Comparison of ENCODE assay signal across 21 cellular contexts in genomic region chr1:219442575-219442974, GRCh38.
DNase-seq lines count a peak whose midpoint lies in the region; TF ChIP-seq lines count a peak whose summit lies in the region.
"Had no signal": no experiment of that assay in that cellular context is flagged by ENCODE, and none has a peak within 500 bp of the region (broad histone marks: within the 10 kb centered on the region; RNA-seq: fewer than 3 reads in every experiment).

No MANE protein-coding gene starts in this region.

- no peaks in the 10 kb centered on the region for H3K4me1 Mint-ChIP-seq in MCF 10A (ENCODE audit: insufficient read depth, unreplicated experiment)
- H3K4me1 Mint-ChIP-seq: activated CD4-positive, alpha-beta T cell treated with anti-CD3 and anti-CD28 coated beads, Interleukin-2, amount 10 ng/mL, durations not matched to agents 7 days and 5 days; endodermal cell had no signal

- TF ChIP-seq CTCF in MCF 10A (IDR thresholded peaks at IDR 0.05; ENCODE audit: unreplicated experiment) (no peak), mammary epithelial cell (conservative IDR thresholded peaks at IDR 0.05 in 1 of 2, IDR thresholded peaks at IDR 0.05 in 1 of 2; ENCODE audit: extremely low read depth in 1 of 2, insufficient read depth in 1 of 2, low read depth in 1 of 2, low read length in 2 of 2) (no peak), fibroblast of lung (conservative IDR thresholded peaks at IDR 0.05 in 1 of 2, IDR thresholded peaks at IDR 0.05 in 1 of 2; ENCODE audit: low read depth in 1 of 2, low read length in 2 of 2) (no peak)

- H3K4me1 ChIP-seq in mammary epithelial cell (ENCODE audit: insufficient read depth, low read length) (no peaks in the 10 kb centered on the region), fibroblast of lung (ENCODE audit: control insufficient read depth, extremely low read depth, insufficient read depth, low read length) (no peaks in the 10 kb centered on the region)
- H3K4me1 ChIP-seq: ascending aorta, left lung had no signal

- in situ Hi-C loops in mammary epithelial cell (cut with MboI; ENCODE audit: low sequenced_read_pairs in 2 of 2): no loop called here
- in situ Hi-C loops in SK-MEL-5 (cut with HindIII; ENCODE audit: low pct_unique_long_range_greater_than_20kb, low sequenced_read_pairs): no loop called here

- H3K36me3 Mint-ChIP-seq in MCF 10A (ENCODE audit: insufficient read depth, unreplicated experiment): no peaks in the 10 kb centered on the region
- H3K36me3 Mint-ChIP-seq: CD14-positive monocyte had no signal

- CTCF ChIA-PET in MCF 10A (lab: Yijun Ruan, JAX) (interaction anchor here (1.0 to 1.6 kb wide), 2 partner anchors 56 to 370 kb away, joined by 4 to 6 read pairs; no protein-coding TSS in a partner anchor), mammary epithelial cell (lab: Charles Lee; ENCODE audit: low non-redundant PET) (no interaction called here)

- DNase-seq in MCF 10A (ENCODE audit: unreplicated experiment) (peak; percentile 25), mammary epithelial cell (no peak), SK-MEL-5 (ENCODE audit: low read depth, low spot score) (peak; percentile 31), fibroblast of lung (ENCODE audit: low read depth in 2 of 2) (peak; percentile 28 to 93), stromal cell of bone marrow (ENCODE audit: low read depth) (peak; percentile 85), head of caudate nucleus (no peak), NCI-H128 (lab: John Stamatoyannopoulos, UW; ENCODE audit: unreplicated experiment) (no peak)
- no peak for DNase-seq in activated CD4-positive, alpha-beta T cell treated with anti-CD3 and anti-CD28 coated beads, Interleukin-2, amount 50 U/mL, for 4 hours
- DNase-seq: activated CD4-positive, alpha-beta T cell treated with anti-CD3 and anti-CD28 coated beads, Interleukin-2, amount 10 ng/mL, durations not matched to agents 7 days and 5 days; activated naive CD4-positive, alpha-beta T cell; DMS153; endodermal cell; GOT3; left lung; NCI-H187; NCI-H510A treated with DMSO at 0.1 percent for 48 hours; right cardiac atrium; stimulated activated naive CD8-positive, alpha-beta T cell treated with anti-CD3 and anti-CD28 coated beads, Interleukin-15, Interleukin-2, amounts not matched to agents 100 U/mL and 50 U/mL, for 24 hours had no signal

- H3K27ac Mint-ChIP-seq in MCF 10A (ENCODE audit: low read depth, unreplicated experiment): no peak overlapping the region
- H3K27ac Mint-ChIP-seq: activated CD4-positive, alpha-beta T cell treated with anti-CD3 and anti-CD28 coated beads, Interleukin-2, amount 10 ng/mL, durations not matched to agents 7 days and 5 days; CD14-positive monocyte; endodermal cell; type B pancreatic cell had no signal

- H3K27ac ChIP-seq in mammary epithelial cell (ENCODE audit: insufficient read depth, low read depth, low read length) (no peak overlapping the region), fibroblast of lung (ENCODE audit: insufficient read depth, low read length) (no peak overlapping the region)
- H3K27ac ChIP-seq: ascending aorta, left lung had no signal

- H4K20me1 ChIP-seq in mammary epithelial cell (ENCODE audit: insufficient read depth, low read length) (no peaks in the 10 kb centered on the region), fibroblast of lung (ENCODE audit: control insufficient read depth, extremely low read depth, insufficient read depth, low read length) (no peaks in the 10 kb centered on the region)

- H3K27me3 Mint-ChIP-seq in MCF 10A (ENCODE audit: insufficient read depth, unreplicated experiment): peaks cover 73% of the 10 kb centered on the region
- H3K27me3 Mint-ChIP-seq: activated CD4-positive, alpha-beta T cell treated with anti-CD3 and anti-CD28 coated beads, Interleukin-2, amount 10 ng/mL, durations not matched to agents 7 days and 5 days; type B pancreatic cell had no signal

- dilution Hi-C loops in mammary epithelial cell (cut with HindIII; ENCODE audit: low sequenced_read_pairs): no loop called here

- H2AFZ ChIP-seq in mammary epithelial cell (ENCODE audit: low read depth, low read length): no peak overlapping the region
- no peak overlapping the region for H2AFZ ChIP-seq in fibroblast of lung (ENCODE audit: low read length)

- H3K4me2 ChIP-seq in mammary epithelial cell (ENCODE audit: insufficient read depth, low read depth, low read length) (no peak overlapping the region), fibroblast of lung (ENCODE audit: extremely low read depth, insufficient read depth, low read length) (peak overlapping the region; percentile 8)

- H3K9ac ChIP-seq in mammary epithelial cell (ENCODE audit: insufficient read depth, low read length) (no peak overlapping the region), fibroblast of lung (ENCODE audit: insufficient read depth, low read length) (no peak overlapping the region)

- H3K4me3 ChIP-seq in mammary epithelial cell (replicated peaks in 1 of 3; ENCODE audit: insufficient read depth in 1 of 3, low read depth in 2 of 3, low read length in 3 of 3) (no peak overlapping the region), fibroblast of lung (replicated peaks in 1 of 4; ENCODE audit: control extremely low read depth in 1 of 4, insufficient read depth in 1 of 4, low read depth in 3 of 4, low read length in 4 of 4) (no peak overlapping the region)
- H3K4me3 ChIP-seq: ascending aorta, left lung had no signal

- intact Hi-C loops in MCF 10A (cut with micrococcal nuclease) (no loop called here), mammary epithelial cell (cut with micrococcal nuclease) (no loop called here), head of caudate nucleus (cut with DNase I) (no loop called here)

- H3K36me3 ChIP-seq in mammary epithelial cell (ENCODE audit: insufficient read depth, low read length) (no peaks in the 10 kb centered on the region), fibroblast of lung (ENCODE audit: control insufficient read depth, insufficient read depth, low read length) (no peaks in the 10 kb centered on the region)
- H3K36me3 ChIP-seq: ascending aorta, left lung had no signal

- no peaks in the 10 kb centered on the region for H3K9me3 Mint-ChIP-seq in MCF 10A (ENCODE audit: unreplicated experiment)
- H3K9me3 Mint-ChIP-seq: activated CD4-positive, alpha-beta T cell treated with anti-CD3 and anti-CD28 coated beads, Interleukin-2, amount 10 ng/mL, durations not matched to agents 7 days and 5 days; endodermal cell had no signal

- no TSS peak for BruUV-seq in MCF 10A (replicated peaks; lab: Mats Ljungman, UMichigan)
- no TSS peak for BruUV-seq in mammary epithelial cell (replicated peaks; lab: Mats Ljungman, UMichigan)

- H3K27me3 ChIP-seq in mammary epithelial cell (ENCODE audit: insufficient read depth, low read length) (peaks cover 2% of the 10 kb centered on the region), fibroblast of lung (ENCODE audit: control insufficient read depth, insufficient read depth, low read length) (no peaks in the 10 kb centered on the region)
- H3K27me3 ChIP-seq: ascending aorta, left lung had no signal

- WGBS in mammary epithelial cell (ENCODE audit: low coverage, missing lambda C conversion rate): 45% methylated on average over 4 of the region's 4 CpGs

- POLR2A ChIA-PET in MCF 10A (lab: Yijun Ruan, JAX): interaction anchor here (2.0 kb wide), 1 partner anchor 14 kb away, joined by 4 read pairs; no protein-coding TSS in a partner anchor

- no peak overlapping the region for H3K4me3 Mint-ChIP-seq in MCF 10A (ENCODE audit: unreplicated experiment)
- H3K4me3 Mint-ChIP-seq: activated CD4-positive, alpha-beta T cell treated with anti-CD3 and anti-CD28 coated beads, Interleukin-2, amount 10 ng/mL, durations not matched to agents 7 days and 5 days; endodermal cell; type B pancreatic cell had no signal

- H3K79me2 ChIP-seq in mammary epithelial cell (ENCODE audit: insufficient read depth, low read length) (no peaks in the 10 kb centered on the region), fibroblast of lung (ENCODE audit: control insufficient read depth, insufficient read depth, low read length) (no peaks in the 10 kb centered on the region)

- H3K9me3 ChIP-seq in mammary epithelial cell (replicated peaks; ENCODE audit: insufficient read depth, low read length): no peaks in the 10 kb centered on the region
- no peaks in the 10 kb centered on the region for H3K9me3 ChIP-seq in fibroblast of lung (ENCODE audit: control insufficient read depth, insufficient read depth, low read depth, low read length)
- H3K9me3 ChIP-seq: ascending aorta, left lung had no signal

Comparison
In these comparisons a context has a peak if more than half of its experiments do, and no peak if none do; other contexts are left out.
1. DNase-seq: peak in MCF 10A (single experiment), SK-MEL-5 (single experiment), fibroblast of lung (2 of 2) and stromal cell of bone marrow (single experiment); none in mammary epithelial cell (single experiment), head of caudate nucleus (0 of 42), activated CD4-positive, alpha-beta T cell treated with anti-CD3 and anti-CD28 coated beads, Interleukin-2, amount 50 U/mL, for 4 hours (0 of 2) and NCI-H128 (single experiment).